ENCODE assay signal across 8 cellular contexts in the genomic region with DNA sequence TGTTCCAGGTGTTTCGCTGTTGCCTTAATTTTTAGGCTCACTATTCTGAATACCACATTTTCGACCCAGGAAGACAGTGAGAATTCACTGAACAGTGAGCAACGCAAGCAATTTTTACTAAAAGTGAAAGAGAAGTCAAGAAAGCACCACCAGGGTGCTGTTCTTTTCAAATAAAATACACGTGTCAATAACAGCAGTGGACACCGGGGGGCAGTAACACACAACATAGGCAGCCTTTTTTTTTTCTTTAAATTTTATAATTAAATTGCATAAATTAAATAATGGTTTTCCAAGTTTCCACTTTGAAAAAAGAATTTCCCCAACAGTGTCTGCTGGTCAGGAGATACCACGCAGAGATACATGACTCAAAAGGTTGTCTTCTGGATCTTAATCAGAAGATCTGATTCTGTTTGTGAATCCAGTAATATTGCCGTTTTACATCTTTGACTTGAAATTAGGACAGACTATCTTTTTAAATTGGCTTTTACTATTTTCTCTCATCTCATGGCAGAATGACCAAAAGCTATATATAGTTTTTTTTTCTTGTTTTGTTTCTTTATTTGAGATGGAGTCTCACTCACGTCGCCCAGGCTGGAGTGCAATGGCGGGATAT. TPM values are rescaled to one million over a fixed set of nuclear protein-coding genes. Genes with fewer than 3 reads are reported as not detected.
A peak's percentile ranks its signal among the peaks of the same experiment; 100 is the strongest.
DNase-seq lines count a peak whose midpoint lies in the region; ATAC-seq, FAIRE-seq and TF ChIP-seq lines count a peak whose summit lies in the region.

No MANE protein-coding gene starts in this region.

- H4K20me1 ChIP-seq in endothelial cell of umbilical vein (replicated peaks; ENCODE audit: control insufficient read depth, extremely low read depth, insufficient read depth, low read length) (no peaks in the 10 kb centered on the region), osteoblast (ENCODE audit: insufficient read depth, low read length) (no peaks in the 10 kb centered on the region)

- no TSS peak for BruUV-seq in endothelial cell of umbilical vein (replicated peaks; lab: Mats Ljungman, UMichigan)

- dilution Hi-C loops in endothelial cell of umbilical vein (cut with MboI; ENCODE audit: extremely low pct_ligation_motif_present, low sequenced_read_pairs), result no loop called here

- no peak overlapping the region for H3K4me3 ChIP-seq in endothelial cell of umbilical vein (replicated peaks in 1 of 3; ENCODE audit: insufficient read depth in 1 of 3, low read depth in 1 of 3, low read length in 3 of 3)
- peak overlapping the region; percentile 57 for H3K4me3 ChIP-seq in osteoblast (ENCODE audit: insufficient read depth, low read length)

- no peaks in the 10 kb centered on the region for H3K9me3 ChIP-seq in endothelial cell of umbilical vein (replicated peaks; ENCODE audit: control insufficient read depth, insufficient read depth, low read length)
- no peaks in the 10 kb centered on the region for H3K9me3 ChIP-seq in osteoblast (ENCODE audit: low read depth, low read length)

- H2AFZ ChIP-seq in endothelial cell of umbilical vein (ENCODE audit: low read depth, low read length) (no peak overlapping the region), osteoblast (ENCODE audit: low read length) (peak overlapping the region; percentile 85)

- no peaks in the 10 kb centered on the region for H3K4me1 ChIP-seq in endothelial cell of umbilical vein (ENCODE audit: control insufficient read depth, extremely low read depth, insufficient read depth, low read length)
- peaks cover 4% of the 10 kb centered on the region for H3K4me1 ChIP-seq in osteoblast (ENCODE audit: insufficient read depth, low read length)

- H3K27me3 ChIP-seq in endothelial cell of umbilical vein (ENCODE audit: control insufficient read depth in 2 of 2, insufficient read depth in 2 of 2, low read length in 2 of 2) (no peaks in the 10 kb centered on the region), osteoblast (ENCODE audit: insufficient read depth, low read length) (peaks cover 6% of the 10 kb centered on the region)

- H3K27ac ChIP-seq in endothelial cell of umbilical vein (ENCODE audit: insufficient read depth, low read depth, low read length) (no peak overlapping the region), osteoblast (ENCODE audit: low read depth, low read length) (no peak overlapping the region)

- H3K36me3 ChIP-seq in endothelial cell of umbilical vein (ENCODE audit: control insufficient read depth in 2 of 2, extremely low read depth in 1 of 2, insufficient read depth in 2 of 2, low read length in 2 of 2), result no peaks in the 10 kb centered on the region
- no peaks in the 10 kb centered on the region for H3K36me3 ChIP-seq in osteoblast (ENCODE audit: insufficient read depth, low read length)

- no peak for TF ChIP-seq POLR2A in endothelial cell of umbilical vein (IDR thresholded peaks at IDR 0.05; ENCODE audit: low read depth, low read length)
- no peak for TF ChIP-seq POLR2A in GM12892 (IDR thresholded peaks at IDR 0.05; ENCODE audit: low read depth, low read length)

- intact Hi-C loops in endothelial cell of umbilical vein (cut with micrococcal nuclease), result loop anchor here (2.0 kb wide), 1 partner anchor 677 kb away; no protein-coding TSS in a partner anchor

- peak; percentile 48 to 56 for TF ChIP-seq CTCF in endothelial cell of umbilical vein (IDR thresholded peaks at IDR 0.05; ENCODE audit: extremely low read depth in 1 of 2, insufficient read depth in 1 of 2, low read depth in 1 of 2, low read length in 2 of 2)
- TF ChIP-seq CTCF in osteoblast (IDR thresholded peaks at IDR 0.05; ENCODE audit: extremely low read depth, low read depth, low read length), result peak; percentile 78

- H3K4me2 ChIP-seq in endothelial cell of umbilical vein (ENCODE audit: insufficient read depth, low read length) (peak overlapping the region; percentile 45), osteoblast (ENCODE audit: insufficient read depth, low read length) (peak overlapping the region; percentile 87)

- peak; percentile 78 for FAIRE-seq in endothelial cell of umbilical vein (lab: Jason Lieb, UNC)
- no peak for FAIRE-seq in GM12892 (lab: Jason Lieb, UNC)

- no peaks in the 10 kb centered on the region for H3K9me1 ChIP-seq in endothelial cell of umbilical vein (replicated peaks; ENCODE audit: control insufficient read depth, extremely low read depth, insufficient read depth, low read length)

- DNase-seq in NCI-H510A treated with DMSO at 0.1 percent for 48 hours (lab: John Stamatoyannopoulos, UW) (peak; percentile 11), NCI-H510A (lab: John Stamatoyannopoulos, UW) (no peak), RKO (ENCODE audit: low spot score) (peak; percentile 60), endothelial cell of umbilical vein (ENCODE audit: low read depth, low spot score) (peak; percentile 53), osteoblast (ENCODE audit: insufficient read length, low spot score, missing footprints) (peak; percentile 35), GM12892 (ENCODE audit: insufficient read length) (no peak)

- POLR2A ChIA-PET in endothelial cell of umbilical vein (lab: Charles Lee), result no interaction called here

- peak; percentile 76 for ATAC-seq in GM19452 (IDR thresholded peaks at IDR 0.05; ENCODE audit: unreplicated experiment)
- peak; percentile 89 for ATAC-seq in HG03469 (IDR thresholded peaks at IDR 0.05; ENCODE audit: unreplicated experiment)

- CTCF ChIA-PET in endothelial cell of umbilical vein (lab: Charles Lee), result interaction anchor here (1.0 to 2.0 kb wide), 3 partner anchors 12 to 279 kb away, joined by 3 to 9 read pairs (median 5); no protein-coding TSS in a partner anchor

- no peak overlapping the region for H3K9ac ChIP-seq in endothelial cell of umbilical vein (replicated peaks; ENCODE audit: extremely low read depth, insufficient read depth, low read length)

- H3K79me2 ChIP-seq in endothelial cell of umbilical vein (ENCODE audit: control insufficient read depth, insufficient read depth, low read length), result no peaks in the 10 kb centered on the region
- no peaks in the 10 kb centered on the region for H3K79me2 ChIP-seq in osteoblast (ENCODE audit: insufficient read depth, low read length)

TF ChIP-seq in endothelial cell of umbilical vein, 7 proteins besides CTCF, POLR2A, EP300 and RAD21:
- TF ChIP-seq GATA2 (IDR thresholded peaks at IDR 0.05; ENCODE audit: insufficient read depth, insufficient read length, low read depth, low read length), result no peak
- TF ChIP-seq, protein P1, sequence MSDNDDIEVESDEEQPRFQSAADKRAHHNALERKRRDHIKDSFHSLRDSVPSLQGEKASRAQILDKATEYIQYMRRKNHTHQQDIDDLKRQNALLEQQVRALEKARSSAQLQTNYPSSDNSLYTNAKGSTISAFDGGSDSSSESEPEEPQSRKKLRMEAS (IDR thresholded peaks at IDR 0.05; ENCODE audit: insufficient read depth, insufficient read length), result no peak
- TF ChIP-seq FOS (IDR thresholded peaks at IDR 0.05; ENCODE audit: borderline replicate concordance, insufficient read depth, low read length), result no peak
- no peak for TF ChIP-seq MYC (IDR thresholded peaks at IDR 0.05; ENCODE audit: low read depth, low read length)
- no peak for TF ChIP-seq JUN (IDR thresholded peaks at IDR 0.05; ENCODE audit: borderline replicate concordance, insufficient read depth, insufficient read length, low read depth)
- TF ChIP-seq EZH2 (IDR thresholded peaks at IDR 0.05; ENCODE audit: borderline replicate concordance, low read depth, low read length, severe bottlenecking), result no peak
- no peak for TF ChIP-seq POLR2AphosphoS5 (IDR thresholded peaks at IDR 0.05; ENCODE audit: insufficient read depth, low read depth, low read length)

RNA-seq across cellular contexts. Expression of gene SH3GL2, which starts 47.1 kb away (rescaled TPM):
- total RNA-seq in endothelial cell of umbilical vein (0.16 TPM in 1 of 2 replicates, not detected in the other), osteoblast (under 0.01 and 0.29 TPM in 2 replicates)
- polyA plus RNA-seq in endothelial cell of umbilical vein, result 0.08 and 0.12 TPM in 2 replicates
- polyA plus RNA-seq in endothelial cell of umbilical vein (2011; cell fraction: cytosol; rRNA removed), result 0.04 and 0.06 TPM in 2 replicates
- 0.10 and 0.11 TPM in 2 replicates for polyA plus RNA-seq in endothelial cell of umbilical vein (2011; cell fraction: nucleus; rRNA removed)
- polyA plus RNA-seq in endothelial cell of umbilical vein (2012), result 0.23 TPM in 1 of 2 replicates, not detected in the other
- polyA minus RNA-seq in endothelial cell of umbilical vein, result 0.13 TPM in 1 of 2 replicates, not detected in the other
- 36.7 TPM for polyA minus RNA-seq in endothelial cell of umbilical vein (2011; cell fraction: cytosol; rRNA and poly(A)+ RNA removed)
- polyA minus RNA-seq in endothelial cell of umbilical vein (2011; cell fraction: nucleus; rRNA and poly(A)+ RNA removed), result 0.14 TPM in 1 of 2 replicates, not detected in the other
- polyA plus RNA-seq in GM12892 (2012; ENCODE audit: missing spikeins), result not detected

Comparison
In these comparisons a context has a peak if more than half of its experiments do, and no peak if none do; other contexts are left out.
1. DNase-seq: peak in NCI-H510A treated with DMSO at 0.1 percent for 48 hours (single experiment), RKO (single experiment), endothelial cell of umbilical vein (single experiment) and osteoblast (single experiment); none in NCI-H510A (single experiment) and GM12892 (single experiment).